1 cellular context compared by ENCODE assay signal in genomic region chr14:75163677-75164076, GRCh38.
TF ChIP-seq lines count a peak whose summit lies in the region.

No MANE protein-coding gene starts in this region.

TF ChIP-seq in HEK293, 187 proteins besides CTCF, POLR2A, EP300 and RAD21:
- TF ChIP-seq ZNF148 (tag by site-specific recombination; IDR thresholded peaks at IDR 0.05; ENCODE audit: borderline replicate concordance), result no peak
- peak; percentile 64; the same call in 1 of the 2 replicates for TF ChIP-seq ZNF121 (tag by site-specific recombination; IDR thresholded peaks at IDR 0.05)
- TF ChIP-seq ZNF843 (tag by site-specific recombination; IDR thresholded peaks at IDR 0.05), result no peak
- TF ChIP-seq GLIS1 (tag by site-specific recombination; IDR thresholded peaks at IDR 0.05), result no peak
- TF ChIP-seq ZNF202 (tag by site-specific recombination; IDR thresholded peaks at IDR 0.05; ENCODE audit: borderline replicate concordance), result no peak
- no peak for TF ChIP-seq EGR2 (tag by site-specific recombination; IDR thresholded peaks at IDR 0.05; ENCODE audit: low read depth)
- no peak for TF ChIP-seq ZNF660 (tag by site-specific recombination; IDR thresholded peaks at IDR 0.05)
- TF ChIP-seq SCRT1 (tag by site-specific recombination; IDR thresholded peaks at IDR 0.05; ENCODE audit: borderline replicate concordance), result no peak
TF ChIP-seq in HEK293: peak in this region for 1.
